Comparison of ENCODE assay signal across 8 cellular contexts in the genomic region with DNA sequence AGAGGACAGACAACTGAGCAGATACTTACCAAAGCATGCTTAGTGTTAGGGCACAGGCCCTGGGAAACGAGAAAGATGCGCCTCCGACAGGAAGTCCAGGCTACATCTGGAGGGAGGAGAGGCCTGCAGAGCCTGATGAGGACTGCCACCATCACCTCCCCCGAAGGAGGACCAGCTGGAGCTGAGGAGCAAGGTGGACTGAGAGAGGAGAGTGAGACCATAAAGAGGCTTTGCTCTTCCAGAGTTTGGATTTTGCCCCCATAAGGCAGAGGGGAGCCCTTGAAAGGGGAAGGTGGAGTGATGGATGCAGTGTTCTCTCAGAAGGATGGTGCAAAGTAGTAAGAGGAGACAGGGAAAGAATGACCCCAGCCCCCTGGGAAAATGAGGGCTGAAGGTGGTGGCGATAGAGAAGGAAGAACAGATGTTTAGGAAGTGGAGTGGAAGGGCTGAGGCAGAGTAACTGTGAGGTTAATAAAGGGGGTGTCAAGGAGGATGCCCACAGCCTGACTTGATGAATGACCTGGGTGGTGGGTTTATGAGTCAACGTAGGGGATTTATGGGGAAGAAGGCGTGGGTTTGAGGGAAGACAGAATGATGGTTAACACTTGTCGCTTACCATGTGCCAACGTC. TPM values are rescaled to one million over a fixed set of nuclear protein-coding genes. Genes with fewer than 3 reads are reported as not detected.
A peak's percentile ranks its signal among the peaks of the same experiment; 100 is the strongest.
DNase-seq lines count a peak whose midpoint lies in the region; ATAC-seq and TF ChIP-seq lines count a peak whose summit lies in the region.

No MANE protein-coding gene starts in this region.

- no peak for TF ChIP-seq EP300 in esophagus muscularis mucosa (IDR thresholded peaks at IDR 0.05)

- H3K36me3 ChIP-seq in BE2C (peaks cover 7% of the 10 kb centered on the region; the same call in 1 of the 2 replicates), esophagus muscularis mucosa (no peaks in the 10 kb centered on the region)

- peak overlapping the region; percentile 85 to 97 (median 94) for H3K27ac ChIP-seq in esophagus muscularis mucosa (replicated peaks in 1 of 4)

- ATAC-seq in GM21529 (IDR thresholded peaks at IDR 0.05; ENCODE audit: unreplicated experiment) (peak; percentile 11), SK-N-SH treated with all-trans-retinoic acid at 6 μM for 48 hours (peak; percentile 7), sciatic nerve (peak; percentile 25), GM18858 (IDR thresholded peaks at IDR 0.05; ENCODE audit: unreplicated experiment) (no peak)

- DNase-seq in BE2C (peak; percentile 44), esophagus muscularis mucosa (ENCODE audit: extremely low spot score) (no peak), sciatic nerve (ENCODE audit: low spot score) (no peak), NCI-H1105 treated with DMSO at 0.1 percent for 48 hours (lab: John Stamatoyannopoulos, UW) (no peak), AML-193 (lab: John Stamatoyannopoulos, UW) (no peak)

- intact Hi-C loops in esophagus muscularis mucosa (cut with DNase I), result loop anchor here (2.0 to 5.0 kb wide), 2 partner anchors 72 to 524 kb away; no protein-coding TSS in a partner anchor
- intact Hi-C loops in sciatic nerve (cut with DNase I), result no loop called here

- H3K4me1 ChIP-seq in BE2C (peaks cover 15% of the 10 kb centered on the region), esophagus muscularis mucosa (peaks cover 31 to 45% (median 43%) of the 10 kb centered on the region in 4 donors)

- H3K27me3 ChIP-seq in BE2C (no peaks in the 10 kb centered on the region), esophagus muscularis mucosa (no peaks in the 10 kb centered on the region)

- H3K9me3 ChIP-seq in BE2C (no peaks in the 10 kb centered on the region), esophagus muscularis mucosa (no peaks in the 10 kb centered on the region)

- TF ChIP-seq CTCF in BE2C (IDR thresholded peaks at IDR 0.05; ENCODE audit: low read depth, low read length) (no peak), esophagus muscularis mucosa (IDR thresholded peaks at IDR 0.05) (no peak)

- 42% methylated on average over 9 of the region's 9 CpGs for WGBS in esophagus muscularis mucosa

- no peak for TF ChIP-seq POLR2A in esophagus muscularis mucosa (IDR thresholded peaks at IDR 0.05; ENCODE audit: low read depth)

- H3K4me3 ChIP-seq in BE2C (ENCODE audit: low read depth, low read length), result peak overlapping the region; percentile 69
- H3K4me3 ChIP-seq in esophagus muscularis mucosa, result peak overlapping the region; percentile 70 to 99 (median 93)

TF ChIP-seq in SK-N-SH treated with all-trans-retinoic acid at 6 μM for 48 hours, 23 proteins besides CTCF, POLR2A, EP300 and RAD21:
- no peak for TF ChIP-seq ZNF565 (CRISPR knock-in tag; conservative IDR thresholded peaks at IDR 0.05; ENCODE audit: low read depth)
- no peak for TF ChIP-seq RARB (CRISPR knock-in tag; IDR thresholded peaks at IDR 0.05)
- TF ChIP-seq SNAI2 (CRISPR knock-in tag; IDR thresholded peaks at IDR 0.05), result no peak
- TF ChIP-seq, protein P1, sequence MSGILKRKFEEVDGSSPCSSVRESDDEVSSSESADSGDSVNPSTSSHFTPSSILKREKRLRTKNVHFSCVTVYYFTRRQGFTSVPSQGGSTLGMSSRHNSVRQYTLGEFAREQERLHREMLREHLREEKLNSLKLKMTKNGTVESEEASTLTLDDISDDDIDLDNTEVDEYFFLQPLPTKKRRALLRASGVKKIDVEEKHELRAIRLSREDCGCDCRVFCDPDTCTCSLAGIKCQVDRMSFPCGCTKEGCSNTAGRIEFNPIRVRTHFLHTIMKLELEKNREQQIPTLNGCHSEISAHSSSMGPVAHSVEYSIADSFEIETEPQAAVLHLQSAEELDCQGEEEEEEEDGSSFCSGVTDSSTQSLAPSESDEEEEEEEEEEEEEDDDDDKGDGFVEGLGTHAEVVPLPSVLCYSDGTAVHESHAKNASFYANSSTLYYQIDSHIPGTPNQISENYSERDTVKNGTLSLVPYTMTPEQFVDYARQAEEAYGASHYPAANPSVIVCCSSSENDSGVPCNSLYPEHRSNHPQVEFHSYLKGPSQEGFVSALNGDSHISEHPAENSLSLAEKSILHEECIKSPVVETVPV (CRISPR knock-in tag; IDR thresholded peaks at IDR 0.05), result no peak
- TF ChIP-seq ZNF70 (CRISPR knock-in tag; IDR thresholded peaks at IDR 0.05), result no peak
- TF ChIP-seq CSDC2 (CRISPR knock-in tag; IDR thresholded peaks at IDR 0.05), result no peak
- TF ChIP-seq OSR1 (CRISPR knock-in tag; IDR thresholded peaks at IDR 0.05), result no peak
- no peak for TF ChIP-seq ZC3H10 (CRISPR knock-in tag; IDR thresholded peaks at IDR 0.05)
- TF ChIP-seq ZNF8 (CRISPR knock-in tag; IDR thresholded peaks at IDR 0.05), result no peak
- TF ChIP-seq, protein P2, sequence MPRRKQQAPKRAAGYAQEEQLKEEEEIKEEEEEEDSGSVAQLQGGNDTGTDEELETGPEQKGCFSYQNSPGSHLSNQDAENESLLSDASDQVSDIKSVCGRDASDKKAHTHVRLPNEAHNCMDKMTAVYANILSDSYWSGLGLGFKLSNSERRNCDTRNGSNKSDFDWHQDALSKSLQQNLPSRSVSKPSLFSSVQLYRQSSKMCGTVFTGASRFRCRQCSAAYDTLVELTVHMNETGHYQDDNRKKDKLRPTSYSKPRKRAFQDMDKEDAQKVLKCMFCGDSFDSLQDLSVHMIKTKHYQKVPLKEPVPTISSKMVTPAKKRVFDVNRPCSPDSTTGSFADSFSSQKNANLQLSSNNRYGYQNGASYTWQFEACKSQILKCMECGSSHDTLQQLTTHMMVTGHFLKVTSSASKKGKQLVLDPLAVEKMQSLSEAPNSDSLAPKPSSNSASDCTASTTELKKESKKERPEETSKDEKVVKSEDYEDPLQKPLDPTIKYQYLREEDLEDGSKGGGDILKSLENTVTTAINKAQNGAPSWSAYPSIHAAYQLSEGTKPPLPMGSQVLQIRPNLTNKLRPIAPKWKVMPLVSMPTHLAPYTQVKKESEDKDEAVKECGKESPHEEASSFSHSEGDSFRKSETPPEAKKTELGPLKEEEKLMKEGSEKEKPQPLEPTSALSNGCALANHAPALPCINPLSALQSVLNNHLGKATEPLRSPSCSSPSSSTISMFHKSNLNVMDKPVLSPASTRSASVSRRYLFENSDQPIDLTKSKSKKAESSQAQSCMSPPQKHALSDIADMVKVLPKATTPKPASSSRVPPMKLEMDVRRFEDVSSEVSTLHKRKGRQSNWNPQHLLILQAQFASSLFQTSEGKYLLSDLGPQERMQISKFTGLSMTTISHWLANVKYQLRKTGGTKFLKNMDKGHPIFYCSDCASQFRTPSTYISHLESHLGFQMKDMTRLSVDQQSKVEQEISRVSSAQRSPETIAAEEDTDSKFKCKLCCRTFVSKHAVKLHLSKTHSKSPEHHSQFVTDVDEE (CRISPR knock-in tag; IDR thresholded peaks at IDR 0.05), result no peak
- TF ChIP-seq, protein P3, sequence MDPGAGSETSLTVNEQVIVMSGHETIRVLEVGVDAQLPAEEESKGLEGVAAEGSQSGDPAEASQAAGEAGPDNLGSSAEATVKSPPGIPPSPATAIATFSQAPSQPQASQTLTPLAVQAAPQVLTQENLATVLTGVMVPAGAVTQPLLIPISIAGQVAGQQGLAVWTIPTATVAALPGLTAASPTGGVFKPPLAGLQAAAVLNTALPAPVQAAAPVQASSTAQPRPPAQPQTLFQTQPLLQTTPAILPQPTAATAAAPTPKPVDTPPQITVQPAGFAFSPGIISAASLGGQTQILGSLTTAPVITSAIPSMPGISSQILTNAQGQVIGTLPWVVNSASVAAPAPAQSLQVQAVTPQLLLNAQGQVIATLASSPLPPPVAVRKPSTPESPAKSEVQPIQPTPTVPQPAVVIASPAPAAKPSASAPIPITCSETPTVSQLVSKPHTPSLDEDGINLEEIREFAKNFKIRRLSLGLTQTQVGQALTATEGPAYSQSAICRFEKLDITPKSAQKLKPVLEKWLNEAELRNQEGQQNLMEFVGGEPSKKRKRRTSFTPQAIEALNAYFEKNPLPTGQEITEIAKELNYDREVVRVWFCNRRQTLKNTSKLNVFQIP (CRISPR knock-in tag; IDR thresholded peaks at IDR 0.05; ENCODE audit: borderline replicate concordance, low read depth), result no peak
- TF ChIP-seq PPARA (CRISPR knock-in tag; IDR thresholded peaks at IDR 0.05; ENCODE audit: borderline replicate concordance), result no peak
- no peak for TF ChIP-seq ZFP30 (CRISPR knock-in tag; IDR thresholded peaks at IDR 0.05)
- TF ChIP-seq, protein P4, sequence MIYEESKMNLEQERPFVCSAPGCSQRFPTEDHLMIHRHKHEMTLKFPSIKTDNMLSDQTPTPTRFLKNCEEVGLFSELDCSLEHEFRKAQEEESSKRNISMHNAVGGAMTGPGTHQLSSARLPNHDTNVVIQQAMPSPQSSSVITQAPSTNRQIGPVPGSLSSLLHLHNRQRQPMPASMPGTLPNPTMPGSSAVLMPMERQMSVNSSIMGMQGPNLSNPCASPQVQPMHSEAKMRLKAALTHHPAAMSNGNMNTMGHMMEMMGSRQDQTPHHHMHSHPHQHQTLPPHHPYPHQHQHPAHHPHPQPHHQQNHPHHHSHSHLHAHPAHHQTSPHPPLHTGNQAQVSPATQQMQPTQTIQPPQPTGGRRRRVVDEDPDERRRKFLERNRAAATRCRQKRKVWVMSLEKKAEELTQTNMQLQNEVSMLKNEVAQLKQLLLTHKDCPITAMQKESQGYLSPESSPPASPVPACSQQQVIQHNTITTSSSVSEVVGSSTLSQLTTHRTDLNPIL (CRISPR knock-in tag; IDR thresholded peaks at IDR 0.05; ENCODE audit: low read depth), result no peak
- no peak for TF ChIP-seq ISL1 (CRISPR knock-in tag; IDR thresholded peaks at IDR 0.05)
- TF ChIP-seq ESRRG (CRISPR knock-in tag; IDR thresholded peaks at IDR 0.05), result no peak
- TF ChIP-seq GLIS3 (CRISPR knock-in tag; IDR thresholded peaks at IDR 0.05), result no peak
- no peak for TF ChIP-seq BACH2 (CRISPR knock-in tag; IDR thresholded peaks at IDR 0.05; ENCODE audit: borderline replicate concordance)
- TF ChIP-seq, protein P5, sequence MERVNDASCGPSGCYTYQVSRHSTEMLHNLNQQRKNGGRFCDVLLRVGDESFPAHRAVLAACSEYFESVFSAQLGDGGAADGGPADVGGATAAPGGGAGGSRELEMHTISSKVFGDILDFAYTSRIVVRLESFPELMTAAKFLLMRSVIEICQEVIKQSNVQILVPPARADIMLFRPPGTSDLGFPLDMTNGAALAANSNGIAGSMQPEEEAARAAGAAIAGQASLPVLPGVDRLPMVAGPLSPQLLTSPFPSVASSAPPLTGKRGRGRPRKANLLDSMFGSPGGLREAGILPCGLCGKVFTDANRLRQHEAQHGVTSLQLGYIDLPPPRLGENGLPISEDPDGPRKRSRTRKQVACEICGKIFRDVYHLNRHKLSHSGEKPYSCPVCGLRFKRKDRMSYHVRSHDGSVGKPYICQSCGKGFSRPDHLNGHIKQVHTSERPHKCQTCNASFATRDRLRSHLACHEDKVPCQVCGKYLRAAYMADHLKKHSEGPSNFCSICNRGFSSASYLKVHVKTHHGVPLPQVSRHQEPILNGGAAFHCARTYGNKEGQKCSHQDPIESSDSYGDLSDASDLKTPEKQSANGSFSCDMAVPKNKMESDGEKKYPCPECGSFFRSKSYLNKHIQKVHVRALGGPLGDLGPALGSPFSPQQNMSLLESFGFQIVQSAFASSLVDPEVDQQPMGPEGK (CRISPR knock-in tag; IDR thresholded peaks at IDR 0.05; ENCODE audit: borderline replicate concordance), result no peak

RNA-seq across cellular contexts. Expression of a gene that starts 1.1 kb away (rescaled TPM):
- 36.2 TPM for polyA plus RNA-seq in BE2C (2012; ENCODE audit: insufficient read depth, insufficient read length, low read depth)
- total RNA-seq in esophagus muscularis mucosa, result 10 to 100 TPM; 12.1 to 18.8 (median 15.2) TPM
- 36.6 TPM for total RNA-seq in sciatic nerve
